In the genomic region with DNA sequence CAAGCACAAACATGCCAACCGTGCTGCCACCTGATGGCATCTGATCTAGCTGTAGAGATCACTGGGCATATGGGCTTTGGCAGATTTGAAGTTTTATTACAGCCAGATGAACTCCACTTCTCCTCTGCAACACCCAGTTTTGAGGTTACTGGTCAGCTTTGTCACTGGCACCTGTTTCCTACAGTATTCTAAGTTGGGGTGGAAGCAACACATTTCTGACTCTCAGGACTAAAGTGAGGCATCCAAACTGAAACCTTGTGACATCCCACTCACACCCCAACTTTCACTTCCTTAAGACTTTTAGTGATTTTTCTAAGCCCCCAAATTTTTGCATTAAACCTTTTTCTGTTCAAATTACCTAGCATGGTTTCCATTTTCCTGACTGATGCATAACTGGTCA, we compare ENCODE assay signal across 2 cellular contexts.
TF ChIP-seq lines count a peak whose summit lies in the region.

No MANE protein-coding gene starts in this region.

TF ChIP-seq in GM12878, 131 proteins besides CTCF, POLR2A, EP300 and RAD21 (continued from another document and continues in another):
- TF ChIP-seq, protein P1, sequence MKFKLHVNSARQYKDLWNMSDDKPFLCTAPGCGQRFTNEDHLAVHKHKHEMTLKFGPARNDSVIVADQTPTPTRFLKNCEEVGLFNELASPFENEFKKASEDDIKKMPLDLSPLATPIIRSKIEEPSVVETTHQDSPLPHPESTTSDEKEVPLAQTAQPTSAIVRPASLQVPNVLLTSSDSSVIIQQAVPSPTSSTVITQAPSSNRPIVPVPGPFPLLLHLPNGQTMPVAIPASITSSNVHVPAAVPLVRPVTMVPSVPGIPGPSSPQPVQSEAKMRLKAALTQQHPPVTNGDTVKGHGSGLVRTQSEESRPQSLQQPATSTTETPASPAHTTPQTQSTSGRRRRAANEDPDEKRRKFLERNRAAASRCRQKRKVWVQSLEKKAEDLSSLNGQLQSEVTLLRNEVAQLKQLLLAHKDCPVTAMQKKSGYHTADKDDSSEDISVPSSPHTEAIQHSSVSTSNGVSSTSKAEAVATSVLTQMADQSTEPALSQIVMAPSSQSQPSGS (IDR thresholded peaks at IDR 0.05; ENCODE audit: low read length), result peak; percentile 72; the same call in 1 of the 2 replicates
- peak in 1 of 2 experiments; percentile 82; a peak in 2 of 4 replicates for TF ChIP-seq ETV6 (conservative IDR thresholded peaks at IDR 0.05 in 1 of 2, IDR thresholded peaks at IDR 0.05 in 1 of 2; ENCODE audit: borderline replicate concordance in 1 of 2, low read depth in 1 of 2)
- TF ChIP-seq CREM (IDR thresholded peaks at IDR 0.05; ENCODE audit: low read depth), result peak; percentile 81
- TF ChIP-seq NR2F1 (conservative IDR thresholded peaks at IDR 0.05), result no peak
- TF ChIP-seq BMI1 (IDR thresholded peaks at IDR 0.05; ENCODE audit: borderline replicate concordance), result no peak
- peak; percentile 86 for TF ChIP-seq EED (IDR thresholded peaks at IDR 0.05; ENCODE audit: low read depth)
- TF ChIP-seq KLF5 (IDR thresholded peaks at IDR 0.05; ENCODE audit: partially characterized antibody), result no peak
- no peak for TF ChIP-seq MEF2B (IDR thresholded peaks at IDR 0.05; ENCODE audit: partially characterized antibody, poor library complexity, severe bottlenecking)
- TF ChIP-seq EGR1 (IDR thresholded peaks at IDR 0.05; ENCODE audit: borderline replicate concordance in 1 of 2, low read depth in 2 of 2, low read length in 2 of 2), result 0 out of 3 replicates have a peak, but pooled peaks of 1 of the 2 experiments have one; percentile 20
- no peak for TF ChIP-seq POU2F2 (IDR thresholded peaks at IDR 0.05; ENCODE audit: borderline replicate concordance, low read depth, low read length)
- peak; percentile 86; the same call in 1 of the 2 replicates for TF ChIP-seq IRF4 (IDR thresholded peaks at IDR 0.05; ENCODE audit: low read depth, low read length)
- TF ChIP-seq, protein P2, sequence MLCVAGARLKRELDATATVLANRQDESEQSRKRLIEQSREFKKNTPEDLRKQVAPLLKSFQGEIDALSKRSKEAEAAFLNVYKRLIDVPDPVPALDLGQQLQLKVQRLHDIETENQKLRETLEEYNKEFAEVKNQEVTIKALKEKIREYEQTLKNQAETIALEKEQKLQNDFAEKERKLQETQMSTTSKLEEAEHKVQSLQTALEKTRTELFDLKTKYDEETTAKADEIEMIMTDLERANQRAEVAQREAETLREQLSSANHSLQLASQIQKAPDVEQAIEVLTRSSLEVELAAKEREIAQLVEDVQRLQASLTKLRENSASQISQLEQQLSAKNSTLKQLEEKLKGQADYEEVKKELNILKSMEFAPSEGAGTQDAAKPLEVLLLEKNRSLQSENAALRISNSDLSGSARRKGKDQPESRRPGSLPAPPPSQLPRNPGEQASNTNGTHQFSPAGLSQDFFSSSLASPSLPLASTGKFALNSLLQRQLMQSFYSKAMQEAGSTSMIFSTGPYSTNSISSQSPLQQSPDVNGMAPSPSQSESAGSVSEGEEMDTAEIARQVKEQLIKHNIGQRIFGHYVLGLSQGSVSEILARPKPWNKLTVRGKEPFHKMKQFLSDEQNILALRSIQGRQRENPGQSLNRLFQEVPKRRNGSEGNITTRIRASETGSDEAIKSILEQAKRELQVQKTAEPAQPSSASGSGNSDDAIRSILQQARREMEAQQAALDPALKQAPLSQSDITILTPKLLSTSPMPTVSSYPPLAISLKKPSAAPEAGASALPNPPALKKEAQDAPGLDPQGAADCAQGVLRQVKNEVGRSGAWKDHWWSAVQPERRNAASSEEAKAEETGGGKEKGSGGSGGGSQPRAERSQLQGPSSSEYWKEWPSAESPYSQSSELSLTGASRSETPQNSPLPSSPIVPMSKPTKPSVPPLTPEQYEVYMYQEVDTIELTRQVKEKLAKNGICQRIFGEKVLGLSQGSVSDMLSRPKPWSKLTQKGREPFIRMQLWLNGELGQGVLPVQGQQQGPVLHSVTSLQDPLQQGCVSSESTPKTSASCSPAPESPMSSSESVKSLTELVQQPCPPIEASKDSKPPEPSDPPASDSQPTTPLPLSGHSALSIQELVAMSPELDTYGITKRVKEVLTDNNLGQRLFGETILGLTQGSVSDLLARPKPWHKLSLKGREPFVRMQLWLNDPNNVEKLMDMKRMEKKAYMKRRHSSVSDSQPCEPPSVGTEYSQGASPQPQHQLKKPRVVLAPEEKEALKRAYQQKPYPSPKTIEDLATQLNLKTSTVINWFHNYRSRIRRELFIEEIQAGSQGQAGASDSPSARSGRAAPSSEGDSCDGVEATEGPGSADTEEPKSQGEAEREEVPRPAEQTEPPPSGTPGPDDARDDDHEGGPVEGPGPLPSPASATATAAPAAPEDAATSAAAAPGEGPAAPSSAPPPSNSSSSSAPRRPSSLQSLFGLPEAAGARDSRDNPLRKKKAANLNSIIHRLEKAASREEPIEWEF (IDR thresholded peaks at IDR 0.05; ENCODE audit: insufficient replicate concordance, low read depth, low read length), result no peak
- TF ChIP-seq BCL11A (IDR thresholded peaks at IDR 0.05; ENCODE audit: low read depth, low read length), result peak; percentile 93
- no peak for TF ChIP-seq SMC3 (IDR thresholded peaks at IDR 0.05; ENCODE audit: borderline replicate concordance, low read length)
- no peak for TF ChIP-seq RAD51 (IDR thresholded peaks at IDR 0.05)
- no peak for TF ChIP-seq NBN (IDR thresholded peaks at IDR 0.05)
- TF ChIP-seq ZBED1 (IDR thresholded peaks at IDR 0.05; ENCODE audit: borderline replicate concordance), result no peak; the same call in 1 of the 2 replicates
- no peak for TF ChIP-seq SRF (IDR thresholded peaks at IDR 0.05; ENCODE audit: low read depth in 2 of 2, low read length in 2 of 2)
- TF ChIP-seq, protein P3, sequence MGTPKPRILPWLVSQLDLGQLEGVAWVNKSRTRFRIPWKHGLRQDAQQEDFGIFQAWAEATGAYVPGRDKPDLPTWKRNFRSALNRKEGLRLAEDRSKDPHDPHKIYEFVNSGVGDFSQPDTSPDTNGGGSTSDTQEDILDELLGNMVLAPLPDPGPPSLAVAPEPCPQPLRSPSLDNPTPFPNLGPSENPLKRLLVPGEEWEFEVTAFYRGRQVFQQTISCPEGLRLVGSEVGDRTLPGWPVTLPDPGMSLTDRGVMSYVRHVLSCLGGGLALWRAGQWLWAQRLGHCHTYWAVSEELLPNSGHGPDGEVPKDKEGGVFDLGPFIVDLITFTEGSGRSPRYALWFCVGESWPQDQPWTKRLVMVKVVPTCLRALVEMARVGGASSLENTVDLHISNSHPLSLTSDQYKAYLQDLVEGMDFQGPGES (IDR thresholded peaks at IDR 0.05), result no peak
- 0 out of 2 replicates have a peak, but pooled peaks have one; percentile 37 for TF ChIP-seq CREB1 (IDR thresholded peaks at IDR 0.05; ENCODE audit: low read depth)
- TF ChIP-seq TBL1XR1 (IDR thresholded peaks at IDR 0.05; ENCODE audit: low read depth, low read length), result no peak
- TF ChIP-seq YY1 (IDR thresholded peaks at IDR 0.05; ENCODE audit: low read depth, low read length), result no peak
- TF ChIP-seq TCF12 (IDR thresholded peaks at IDR 0.05; ENCODE audit: low read depth, low read length), result peak; percentile 86
- 0 out of 2 replicates have a peak, but pooled peaks have one; percentile 25 for TF ChIP-seq CBX5 (IDR thresholded peaks at IDR 0.05; ENCODE audit: low read depth)

TF ChIP-seq in HepG2, 621 proteins besides CTCF, POLR2A, EP300 and RAD21 (continued from another document):
- TF ChIP-seq ZKSCAN1 (IDR thresholded peaks at IDR 0.05; ENCODE audit: low read length) (no peak), ZNF354B (CRISPR knock-in tag; IDR thresholded peaks at IDR 0.05) (no peak)
